In genomic region chr17:70621593-70621992, GRCh38 we compare ENCODE assay signal across 15 cellular contexts.
DNase-seq lines count a peak whose midpoint lies in the region; ATAC-seq and TF ChIP-seq lines count a peak whose summit lies in the region.
"Had no signal": no experiment of that assay in that cellular context is flagged by ENCODE, and none has a peak within 500 bp of the region (broad histone marks: within the 10 kb centered on the region; RNA-seq: fewer than 3 reads in every experiment).

No MANE protein-coding gene starts in this region.

- H2BK5ac ChIP-seq in IMR-90 (ENCODE audit: low read depth, low read length, poor library complexity, severe bottlenecking) = no peak overlapping the region

- POLR2A ChIA-PET in IMR-90 (lab: Charles Lee; ENCODE audit: unreplicated experiment) (no interaction called here), PC-9 (lab: Charles Lee; ENCODE audit: unreplicated experiment) (no interaction called here)

- H3K4ac ChIP-seq in IMR-90 (ENCODE audit: low read depth, low read length) = no peak overlapping the region

- no peaks in the 10 kb centered on the region; the same call in none of the 2 replicates for H3K27me3 ChIP-seq in IMR-90 (ENCODE audit: control insufficient read depth, insufficient read depth, low read length)
- no peaks in the 10 kb centered on the region for H3K27me3 ChIP-seq in PC-9 (ENCODE audit: insufficient read depth, low read depth)
- H3K27me3 ChIP-seq: BLaER1 had no signal

- no peak overlapping the region for H3K14ac ChIP-seq in IMR-90 (replicated peaks; ENCODE audit: low read depth, low read length)

- in situ Hi-C loops in IMR-90 (cut with MboI; ENCODE audit: low sequenced_read_pairs) = no loop called here

- WGBS in IMR-90 (ENCODE audit: extremely low coverage in 2 of 2, insufficient read length in 1 of 2), 2 experiments = 50% methylated on average over 2 of the region's 5 CpGs; no CpG with 5 or more reads in 1 of the 2 experiments

- no peak overlapping the region for H2BK20ac ChIP-seq in IMR-90 (ENCODE audit: low read depth, low read length)

- no peak overlapping the region for H4K91ac ChIP-seq in IMR-90 (ENCODE audit: insufficient read depth, low read depth, low read length)

- BruUV-seq in IMR-90 (replicated peaks; lab: Mats Ljungman, UMichigan) = no TSS peak
- BruUV-seq in PC-9 (replicated peaks; lab: Mats Ljungman, UMichigan) = no TSS peak

- no peaks in the 10 kb centered on the region for H3K9me2 ChIP-seq in PC-9 (ENCODE audit: insufficient read depth)

- H2AK5ac ChIP-seq in IMR-90 (ENCODE audit: low read depth, low read length) = no peak overlapping the region

- no peaks in the 10 kb centered on the region for H3K79me2 ChIP-seq in PC-9 (ENCODE audit: low read depth)

- no peak for TF ChIP-seq RAD21 in IMR-90 (IDR thresholded peaks at IDR 0.05; ENCODE audit: low read length)

- H3K27ac ChIP-seq in IMR-90 (ENCODE audit: insufficient read depth, low read length) (no peak overlapping the region), PC-9 (no peak overlapping the region)
- H3K27ac ChIP-seq: BLaER1, SJSA1, skin epidermis, VCaP had no signal

- dilution Hi-C loops in IMR-90 (cut with HindIII; ENCODE audit: low sequenced_read_pairs, unreplicated experiment) = no loop called here

- no peaks in the 10 kb centered on the region for H3K79me1 ChIP-seq in IMR-90 (ENCODE audit: low read depth in 1 of 2, low read length in 2 of 2)

- no peaks in the 10 kb centered on the region for H3K9me1 ChIP-seq in IMR-90 (ENCODE audit: insufficient read depth, low read length)

- H3K9me3 ChIP-seq in IMR-90 (ENCODE audit: control insufficient read depth, insufficient read depth, low read length) (no peaks in the 10 kb centered on the region), PC-9 (ENCODE audit: insufficient read depth, low read depth) (no peaks in the 10 kb centered on the region)
- H3K9me3 ChIP-seq: SJSA1 had no signal

- no peak for TF ChIP-seq POLR2A in IMR-90 (IDR thresholded peaks at IDR 0.05; ENCODE audit: low read depth, low read length)

- CTCF ChIA-PET in IMR-90 (lab: Yijun Ruan, JAX) = interaction anchor here (0.6 kb wide), 1 partner anchor 34 kb away, joined by 3 read pairs; no protein-coding TSS in a partner anchor
- CTCF ChIA-PET in PC-9 (lab: Charles Lee) = no interaction called here

- DNase-seq in AG10803 (ENCODE audit: low read depth) = peak; percentile 6
- peak; percentile 9 for DNase-seq in IMR-90
- peak; percentile 75 for DNase-seq in astrocyte of the hippocampus (ENCODE audit: low read depth, low spot score)
- peak; percentile 70 for DNase-seq in midbrain (lab: John Stamatoyannopoulos, UW)
- no peak for DNase-seq in NCI-H748 (lab: John Stamatoyannopoulos, UW; ENCODE audit: unreplicated experiment)
- no peak for DNase-seq in PC-9
- DNase-seq in RPMI8226 = no peak
- DNase-seq: activated CD8-positive, alpha-beta memory T cell treated with anti-CD3 and anti-CD28 coated beads, Interleukin-2, amount 50 U/mL, for 4 hours; naive thymus-derived CD4-positive, alpha-beta T cell; stimulated activated naive CD8-positive, alpha-beta T cell treated with anti-CD3 and anti-CD28 coated beads, Interleukin-15, amount 100 ng/mL, for 72 hours had no signal

- H3K9ac ChIP-seq in IMR-90 (ENCODE audit: low read depth, low read length) = no peak overlapping the region
- H3K9ac ChIP-seq: BLaER1 had no signal

- ATAC-seq in IMR-90 (ENCODE audit: low read depth) = peak; percentile 37; the same call in 1 of the 2 replicates
- no peak for ATAC-seq in HG03280 (IDR thresholded peaks at IDR 0.05; ENCODE audit: unreplicated experiment)
- ATAC-seq: naive thymus-derived CD4-positive, alpha-beta T cell; stimulated activated naive CD8-positive, alpha-beta T cell treated with anti-CD3 and anti-CD28 coated beads, Interleukin-15, amount 100 ng/mL, for 72 hours had no signal

- no peak overlapping the region for H3K23ac ChIP-seq in IMR-90 (ENCODE audit: low read depth, low read length)

- no peak overlapping the region for H3K4me2 ChIP-seq in IMR-90 (ENCODE audit: low read depth, low read length)
- no peak overlapping the region for H3K4me2 ChIP-seq in PC-9
- H3K4me2 ChIP-seq: BLaER1 had no signal

- H3K36me3 ChIP-seq in IMR-90 (ENCODE audit: control insufficient read depth, insufficient read depth, low read length) (no peaks in the 10 kb centered on the region), PC-9 (ENCODE audit: low read depth) (no peaks in the 10 kb centered on the region)
- H3K36me3 ChIP-seq: BLaER1, SJSA1 had no signal

- H3K4me3 ChIP-seq in AG10803 (ENCODE audit: low read length) (no peak overlapping the region), IMR-90 (ENCODE audit: insufficient read depth, low read depth, low read length) (no peak overlapping the region), PC-9 (no peak overlapping the region)
- H3K4me3 ChIP-seq: BLaER1, SJSA1, skin epidermis had no signal

- TF ChIP-seq CTCF in AG10803 (conservative IDR thresholded peaks at IDR 0.05; ENCODE audit: low read length) (no peak), IMR-90 (conservative IDR thresholded peaks at IDR 0.05; ENCODE audit: low read depth, low read length) (no peak), PC-9 (conservative IDR thresholded peaks at IDR 0.05) (no peak)

- H3K18ac ChIP-seq in IMR-90 (ENCODE audit: low read depth, low read length) = no peak overlapping the region

- H3K4me1 ChIP-seq in IMR-90 (ENCODE audit: control insufficient read depth, insufficient read depth, low read length) = no peaks in the 10 kb centered on the region
- no peaks in the 10 kb centered on the region for H3K4me1 ChIP-seq in PC-9 (replicated peaks; ENCODE audit: insufficient read depth)
- H3K4me1 ChIP-seq: BLaER1, SJSA1 had no signal

- no peak overlapping the region for H2AK9ac ChIP-seq in IMR-90 (replicated peaks; ENCODE audit: low read depth, low read length, poor library complexity)

- H2AFZ ChIP-seq in IMR-90 (replicated peaks; ENCODE audit: low read length, poor library complexity) (no peak overlapping the region), PC-9 (no peak overlapping the region)

- H4K20me1 ChIP-seq in IMR-90 (ENCODE audit: insufficient read depth, low read length) (no peaks in the 10 kb centered on the region), PC-9 (ENCODE audit: insufficient read depth) (no peaks in the 10 kb centered on the region)
- H4K20me1 ChIP-seq: BLaER1 had no signal

- no peaks in the 10 kb centered on the region for H3F3A ChIP-seq in PC-9 (ENCODE audit: insufficient read depth, low read depth)

- no peak overlapping the region for H2BK15ac ChIP-seq in IMR-90 (ENCODE audit: low read depth, low read length)

- no peak overlapping the region for H3K56ac ChIP-seq in IMR-90 (ENCODE audit: extremely low read depth, insufficient read depth, low read length)

- intact Hi-C loops in IMR-90 (cut with micrococcal nuclease) (loop anchor here (5.0 to 10.0 kb wide), 3 partner anchors 1014 to 1287 kb away; no protein-coding TSS in a partner anchor), PC-9 (cut with micrococcal nuclease; ENCODE audit: unreplicated experiment) (no loop called here)

- no peak overlapping the region for H4K5ac ChIP-seq in IMR-90 (ENCODE audit: low read depth, low read length)

- H2BK120ac ChIP-seq in IMR-90 (ENCODE audit: low read depth, low read length) = no peak overlapping the region

- H4K8ac ChIP-seq in IMR-90 (ENCODE audit: low read depth in 2 of 2, low read length in 2 of 2) = no peak overlapping the region

TF ChIP-seq in IMR-90, 13 proteins besides CTCF, POLR2A, EP300 and RAD21:
- TF ChIP-seq SMC3 (IDR thresholded peaks at IDR 0.05; ENCODE audit: low read depth, low read length) = no peak

Comparison
In these comparisons a context has a peak if more than half of its experiments do, and no peak if none do; other contexts are left out.
1. DNase-seq: peak in AG10803 (single experiment), IMR-90 (single experiment), astrocyte of the hippocampus (single experiment) and midbrain (single experiment); none in NCI-H748 (single experiment), PC-9 (0 of 2) and RPMI8226 (single experiment).